In the genomic region with DNA sequence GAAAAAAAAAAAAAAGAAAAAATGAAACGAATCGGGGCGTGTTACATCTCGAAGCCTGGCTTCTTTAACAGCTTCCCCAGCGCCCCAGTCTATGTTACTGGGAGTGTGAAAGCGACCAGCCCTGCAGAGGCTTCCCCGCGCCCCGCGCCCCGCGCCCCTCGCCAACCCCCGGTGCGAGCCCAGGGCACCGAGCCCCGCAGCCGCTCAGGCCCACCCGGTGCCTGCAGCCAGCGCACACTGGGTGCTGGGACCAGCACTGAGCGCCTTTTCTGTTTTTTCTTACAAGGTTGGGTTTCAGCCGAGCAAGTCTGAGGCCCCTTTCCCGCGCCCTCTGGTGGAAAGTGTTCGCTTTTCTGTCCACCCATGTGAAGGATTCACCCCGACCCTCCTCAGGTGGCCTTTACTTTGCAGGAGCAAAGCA, we compare ENCODE assay signal across 7 cellular contexts. TPM values are rescaled to one million over a fixed set of nuclear protein-coding genes. Genes with fewer than 3 reads are reported as not detected.
DNase-seq lines count a peak whose midpoint lies in the region; ATAC-seq lines count a peak whose summit lies in the region.

No MANE protein-coding gene starts in this region.

- H3K4me3 ChIP-seq in Karpas-422 (ENCODE audit: low read length), result no peak overlapping the region

- H3K27me3 Mint-ChIP-seq in activated CD4-positive, alpha-beta T cell treated with anti-CD3 and anti-CD28 coated beads, Interleukin-2, amount 10 ng/mL, durations not matched to agents 7 days and 5 days, result peaks cover 3% of the 10 kb centered on the region

- POLR2A ChIA-PET in activated CD4-positive, alpha-beta T cell treated with anti-CD3 and anti-CD28 coated beads, Interleukin-2, amount 10 ng/mL, durations not matched to agents 7 days and 5 days (lab: Charles Lee), result no interaction called here

- H3K9me2 ChIP-seq in Karpas-422 (replicated peaks; ENCODE audit: insufficient read depth, low read length), result no peaks in the 10 kb centered on the region

- no peaks in the 10 kb centered on the region for H3K36me3 Mint-ChIP-seq in activated CD4-positive, alpha-beta T cell treated with anti-CD3 and anti-CD28 coated beads, Interleukin-2, amount 10 ng/mL, durations not matched to agents 7 days and 5 days (ENCODE audit: low read depth)

- H3K4me1 ChIP-seq in Karpas-422 (ENCODE audit: low read length), result no peaks in the 10 kb centered on the region

- H3K27ac ChIP-seq in Karpas-422 (ENCODE audit: low read length), result no peak overlapping the region

- H3K9me3 Mint-ChIP-seq in activated CD4-positive, alpha-beta T cell treated with anti-CD3 and anti-CD28 coated beads, Interleukin-2, amount 10 ng/mL, durations not matched to agents 7 days and 5 days, result no peaks in the 10 kb centered on the region

- no peak overlapping the region for H3K27ac Mint-ChIP-seq in activated CD4-positive, alpha-beta T cell treated with anti-CD3 and anti-CD28 coated beads, Interleukin-2, amount 10 ng/mL, durations not matched to agents 7 days and 5 days

- no peaks in the 10 kb centered on the region for H3K79me2 ChIP-seq in Karpas-422 (ENCODE audit: low read length)

- H3K27me3 ChIP-seq in Karpas-422 (ENCODE audit: low read length), result no peaks in the 10 kb centered on the region

- no peaks in the 10 kb centered on the region for H4K20me1 ChIP-seq in Karpas-422 (ENCODE audit: insufficient read depth, low read depth, low read length)

- no peak overlapping the region for H3K4me3 Mint-ChIP-seq in activated CD4-positive, alpha-beta T cell treated with anti-CD3 and anti-CD28 coated beads, Interleukin-2, amount 10 ng/mL, durations not matched to agents 7 days and 5 days

- no peak overlapping the region for H3K4me2 ChIP-seq in Karpas-422 (ENCODE audit: low read depth, low read length, poor library complexity, severe bottlenecking)

- CTCF ChIA-PET in activated CD4-positive, alpha-beta T cell treated with anti-CD3 and anti-CD28 coated beads, Interleukin-2, amount 10 ng/mL, durations not matched to agents 7 days and 5 days (lab: Charles Lee), result interaction anchor here (0.9 to 1.7 kb wide), 6 partner anchors 11 to 49 kb away, joined by 3 to 9 read pairs (median 4); no protein-coding TSS in a partner anchor

- H3K9me3 ChIP-seq in Karpas-422 (ENCODE audit: low read length), result no peaks in the 10 kb centered on the region

- peaks cover 4% of the 10 kb centered on the region for H3K4me1 Mint-ChIP-seq in activated CD4-positive, alpha-beta T cell treated with anti-CD3 and anti-CD28 coated beads, Interleukin-2, amount 10 ng/mL, durations not matched to agents 7 days and 5 days

- H2AFZ ChIP-seq in Karpas-422 (ENCODE audit: low read length), result no peak overlapping the region

- H3K9ac ChIP-seq in Karpas-422 (ENCODE audit: low read length), result no peak overlapping the region

- DNase-seq in Karpas-422 (peak; percentile 53), midbrain (lab: John Stamatoyannopoulos, UW) (peak; percentile 25), NCI-H2081 treated with DMSO at 0.1 percent for 48 hours (lab: John Stamatoyannopoulos, UW) (no peak)
- peak; percentile 69 for DNase-seq in activated CD4-positive, alpha-beta T cell treated with anti-CD3 and anti-CD28 coated beads, Interleukin-2, amount 10 ng/mL, durations not matched to agents 7 days and 5 days
- peak; percentile 36 for DNase-seq in effector CD8-positive, alpha-beta T cell (lab: John Stamatoyannopoulos, UW)
- peak; percentile 22 to 34 for DNase-seq in stimulated activated CD8-positive, alpha-beta memory T cell treated with anti-CD3 and anti-CD28 coated beads, Interleukin-7, amount 100 ng/mL, for 48 hours (ENCODE audit: extremely low read depth in 1 of 2, low read depth in 1 of 2)

- H3K36me3 ChIP-seq in Karpas-422 (ENCODE audit: insufficient read depth, low read length), result no peaks in the 10 kb centered on the region

- peak; percentile 46 for ATAC-seq in GM19043 (IDR thresholded peaks at IDR 0.05; ENCODE audit: low read depth, unreplicated experiment)

RNA-seq across cellular contexts. Expression of a gene that starts 42.1 kb away (rescaled TPM):
- total RNA-seq in Karpas-422 (2014; rRNA removed; shearing (Covaris generic); ENCODE audit: low replicate concordance), result 28.6 and 75.1 TPM in 2 replicates
- total RNA-seq in activated CD4-positive, alpha-beta T cell treated with anti-CD3 and anti-CD28 coated beads, Interleukin-2, amount 10 ng/mL, durations not matched to agents 7 days and 5 days, result 1 to 10 TPM; 7.2 to 7.4 TPM

RNA-seq across cellular contexts. Expression of a gene that starts 42.2 kb away (rescaled TPM):
- not detected in 2 replicates for total RNA-seq in Karpas-422 (2014; rRNA removed; shearing (Covaris generic); ENCODE audit: low replicate concordance)
- 1 to 10 TPM; 1.4 to 2.5 TPM for total RNA-seq in activated CD4-positive, alpha-beta T cell treated with anti-CD3 and anti-CD28 coated beads, Interleukin-2, amount 10 ng/mL, durations not matched to agents 7 days and 5 days
